17 cellular contexts compared by ENCODE assay signal in the genomic region with DNA sequence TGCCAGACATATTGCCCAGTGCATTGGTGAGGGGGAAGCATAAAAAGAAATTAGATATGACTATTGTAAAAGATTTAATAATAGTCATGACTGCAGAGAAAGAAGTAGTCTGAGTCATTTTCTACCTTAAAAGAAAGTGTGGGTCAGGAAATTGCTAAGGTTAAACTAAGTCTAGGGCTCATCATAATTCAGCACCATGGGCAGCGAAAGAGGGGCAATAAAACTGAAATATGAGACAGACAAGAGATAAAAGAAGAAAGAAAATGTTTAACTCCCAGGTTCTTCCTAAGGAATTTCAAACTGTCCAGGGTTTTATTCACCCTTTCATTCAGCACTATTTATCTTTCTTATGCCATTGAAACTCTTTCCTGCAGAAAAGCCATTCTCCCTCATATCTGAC.
DNase-seq lines count a peak whose midpoint lies in the region; ATAC-seq and TF ChIP-seq lines count a peak whose summit lies in the region.
"Had no signal": no experiment of that assay in that cellular context is flagged by ENCODE, and none has a peak within 500 bp of the region (broad histone marks: within the 10 kb centered on the region; RNA-seq: fewer than 3 reads in every experiment).

No MANE protein-coding gene starts in this region.

- H3K79me2 ChIP-seq in PC-3 (ENCODE audit: low read length) (no peaks in the 10 kb centered on the region), PC-9 (ENCODE audit: low read depth) (no peaks in the 10 kb centered on the region)

- no peak overlapping the region for H3K9ac ChIP-seq in PC-3 (ENCODE audit: low read length)

- no peak for TF ChIP-seq EP300 in Ishikawa (IDR thresholded peaks at IDR 0.05; ENCODE audit: borderline replicate concordance)

- H2AFZ ChIP-seq in PC-3 (ENCODE audit: low read length) (no peak overlapping the region), PC-9 (no peak overlapping the region)

- POLR2A ChIA-PET in A673 (lab: Charles Lee; ENCODE audit: low non-redundant PET): no interaction called here
- POLR2A ChIA-PET in PC-3 (lab: Charles Lee; ENCODE audit: unreplicated experiment): no interaction called here
- POLR2A ChIA-PET in PC-9 (lab: Charles Lee; ENCODE audit: unreplicated experiment): no interaction called here

- H3K9me3 ChIP-seq in A673 (ENCODE audit: low read depth, low read length, poor library complexity, severe bottlenecking) (no peaks in the 10 kb centered on the region), PC-3 (ENCODE audit: low read length) (no peaks in the 10 kb centered on the region), PC-9 (ENCODE audit: insufficient read depth, low read depth) (no peaks in the 10 kb centered on the region), left ventricle myocardium inferior (replicated peaks) (peaks cover 2% of the 10 kb centered on the region)

- H3K4me1 ChIP-seq in A673 (ENCODE audit: insufficient read depth, low read length, poor library complexity, severe bottlenecking) (no peaks in the 10 kb centered on the region), PC-3 (ENCODE audit: insufficient read depth, low read length) (no peaks in the 10 kb centered on the region), PC-9 (replicated peaks; ENCODE audit: insufficient read depth) (no peaks in the 10 kb centered on the region), left ventricle myocardium inferior (no peaks in the 10 kb centered on the region)

- H3K27ac ChIP-seq in A673 (ENCODE audit: low read depth, low read length, poor library complexity, severe bottlenecking) (no peak overlapping the region), PC-3 (ENCODE audit: low read length) (no peak overlapping the region), substantia nigra (ENCODE audit: low read depth, low read length, poor library complexity, severe bottlenecking) (no peak overlapping the region), PC-9 (no peak overlapping the region), left ventricle myocardium inferior (replicated peaks) (no peak overlapping the region)

- CTCF ChIA-PET in A673 (lab: Charles Lee) (no interaction called here), PC-3 (lab: Charles Lee) (no interaction called here), PC-9 (lab: Charles Lee) (no interaction called here)

- DNase-seq in A673 (ENCODE audit: low spot score) (peak; percentile 67), PC-3 (peak; percentile 4), iPS-NIHi11 (ENCODE audit: low spot score) (peak; percentile 14), substantia nigra (lab: John Stamatoyannopoulos, UW) (no peak), PC-9 (no peak), left ventricle myocardium inferior (no peak)
- DNase-seq: C1 segment of cervical spinal cord, DMS 273 treated with DMSO at 0.1 percent for 48 hours, GF-D8, H9, NCI-H1092 treated with DMSO at 0.1 percent for 48 hours, NCI-H187, NCI-H774, SIG-M5, T-helper 2 cell had no signal

- no peaks in the 10 kb centered on the region for H4K20me1 ChIP-seq in PC-3 (ENCODE audit: low read length)
- no peaks in the 10 kb centered on the region for H4K20me1 ChIP-seq in PC-9 (ENCODE audit: insufficient read depth)

- TF ChIP-seq CTCF in A673 (conservative IDR thresholded peaks at IDR 0.05; ENCODE audit: low read depth, low read length) (no peak), PC-3 (conservative IDR thresholded peaks at IDR 0.05; ENCODE audit: low read depth, low read length) (no peak), PC-9 (conservative IDR thresholded peaks at IDR 0.05) (no peak), left ventricle myocardium inferior (IDR thresholded peaks at IDR 0.05; ENCODE audit: borderline replicate concordance) (no peak)

- ATAC-seq in PC-3 (no peak), HG03565 (IDR thresholded peaks at IDR 0.05; ENCODE audit: unreplicated experiment) (no peak)

- no TSS peak for BruUV-seq in A673 (replicated peaks; lab: Mats Ljungman, UMichigan)
- no TSS peak for BruUV-seq in PC-3 (replicated peaks; lab: Mats Ljungman, UMichigan)
- BruUV-seq in PC-9 (replicated peaks; lab: Mats Ljungman, UMichigan): no TSS peak

- H3K4me3 ChIP-seq in A673 (ENCODE audit: low read depth, low read length, poor library complexity, severe bottlenecking) (no peak overlapping the region), PC-3 (ENCODE audit: low read length) (no peak overlapping the region), PC-9 (no peak overlapping the region), left ventricle myocardium inferior (no peak overlapping the region)

- H3K4me2 ChIP-seq in PC-3 (ENCODE audit: low read length) (no peak overlapping the region), PC-9 (no peak overlapping the region)

- intact Hi-C loops in A673 (cut with micrococcal nuclease; ENCODE audit: unreplicated experiment) (no loop called here), PC-3 (cut with micrococcal nuclease) (no loop called here), PC-9 (cut with micrococcal nuclease; ENCODE audit: unreplicated experiment) (no loop called here), left ventricle myocardium inferior (cut with micrococcal nuclease) (no loop called here)

- H3K36me3 ChIP-seq in A673 (ENCODE audit: insufficient read depth, low read length, poor library complexity, severe bottlenecking) (no peaks in the 10 kb centered on the region), PC-3 (ENCODE audit: low read depth, low read length) (no peaks in the 10 kb centered on the region), PC-9 (ENCODE audit: low read depth) (no peaks in the 10 kb centered on the region), left ventricle myocardium inferior (no peaks in the 10 kb centered on the region)

- H3K27me3 ChIP-seq in A673 (replicated peaks; ENCODE audit: insufficient read depth, low read depth, low read length, poor library complexity) (no peaks in the 10 kb centered on the region), PC-3 (ENCODE audit: low read length) (no peaks in the 10 kb centered on the region), PC-9 (ENCODE audit: insufficient read depth, low read depth) (no peaks in the 10 kb centered on the region), left ventricle myocardium inferior (ENCODE audit: low read depth) (no peaks in the 10 kb centered on the region)

- no peak for TF ChIP-seq RAD21 in Ishikawa (IDR thresholded peaks at IDR 0.05; ENCODE audit: low read depth)

- H3K9me2 ChIP-seq in PC-3 (replicated peaks; ENCODE audit: low read length) (no peaks in the 10 kb centered on the region), PC-9 (ENCODE audit: insufficient read depth) (no peaks in the 10 kb centered on the region)

- no peaks in the 10 kb centered on the region for H3F3A ChIP-seq in PC-3 (ENCODE audit: low read length, unreplicated experiment)
- no peaks in the 10 kb centered on the region for H3F3A ChIP-seq in PC-9 (ENCODE audit: insufficient read depth, low read depth)

TF ChIP-seq in Ishikawa, 13 proteins besides CTCF, POLR2A, EP300 and RAD21:
- TF ChIP-seq, protein P1, sequence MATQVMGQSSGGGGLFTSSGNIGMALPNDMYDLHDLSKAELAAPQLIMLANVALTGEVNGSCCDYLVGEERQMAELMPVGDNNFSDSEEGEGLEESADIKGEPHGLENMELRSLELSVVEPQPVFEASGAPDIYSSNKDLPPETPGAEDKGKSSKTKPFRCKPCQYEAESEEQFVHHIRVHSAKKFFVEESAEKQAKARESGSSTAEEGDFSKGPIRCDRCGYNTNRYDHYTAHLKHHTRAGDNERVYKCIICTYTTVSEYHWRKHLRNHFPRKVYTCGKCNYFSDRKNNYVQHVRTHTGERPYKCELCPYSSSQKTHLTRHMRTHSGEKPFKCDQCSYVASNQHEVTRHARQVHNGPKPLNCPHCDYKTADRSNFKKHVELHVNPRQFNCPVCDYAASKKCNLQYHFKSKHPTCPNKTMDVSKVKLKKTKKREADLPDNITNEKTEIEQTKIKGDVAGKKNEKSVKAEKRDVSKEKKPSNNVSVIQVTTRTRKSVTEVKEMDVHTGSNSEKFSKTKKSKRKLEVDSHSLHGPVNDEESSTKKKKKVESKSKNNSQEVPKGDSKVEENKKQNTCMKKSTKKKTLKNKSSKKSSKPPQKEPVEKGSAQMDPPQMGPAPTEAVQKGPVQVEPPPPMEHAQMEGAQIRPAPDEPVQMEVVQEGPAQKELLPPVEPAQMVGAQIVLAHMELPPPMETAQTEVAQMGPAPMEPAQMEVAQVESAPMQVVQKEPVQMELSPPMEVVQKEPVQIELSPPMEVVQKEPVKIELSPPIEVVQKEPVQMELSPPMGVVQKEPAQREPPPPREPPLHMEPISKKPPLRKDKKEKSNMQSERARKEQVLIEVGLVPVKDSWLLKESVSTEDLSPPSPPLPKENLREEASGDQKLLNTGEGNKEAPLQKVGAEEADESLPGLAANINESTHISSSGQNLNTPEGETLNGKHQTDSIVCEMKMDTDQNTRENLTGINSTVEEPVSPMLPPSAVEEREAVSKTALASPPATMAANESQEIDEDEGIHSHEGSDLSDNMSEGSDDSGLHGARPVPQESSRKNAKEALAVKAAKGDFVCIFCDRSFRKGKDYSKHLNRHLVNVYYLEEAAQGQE (IDR thresholded peaks at IDR 0.05; ENCODE audit: low read depth): peak; percentile 79
- no peak for TF ChIP-seq CREB1 (IDR thresholded peaks at IDR 0.05; ENCODE audit: low read depth)
TF ChIP-seq in Ishikawa: peak in this region for 1.

Comparison
In these comparisons a context has a peak if more than half of its experiments do, and no peak if none do; other contexts are left out.
1. DNase-seq: peak in A673 (single experiment), PC-3 (single experiment) and iPS-NIHi11 (single experiment); none in substantia nigra (0 of 49), PC-9 (0 of 2) and left ventricle myocardium inferior (single experiment).